ENCODE assay signal across 8 cellular contexts in genomic region chr1:165914136-165914798, GRCh38.
DNase-seq lines count a peak whose midpoint lies in the region; ATAC-seq, FAIRE-seq and TF ChIP-seq lines count a peak whose summit lies in the region.

No MANE protein-coding gene starts in this region.

- peak; percentile 81 for ATAC-seq in GM18505 (IDR thresholded peaks at IDR 0.05; ENCODE audit: unreplicated experiment)
- peak; percentile 81 for ATAC-seq in HG02973 (IDR thresholded peaks at IDR 0.05; ENCODE audit: unreplicated experiment)

- peak; percentile 99 for FAIRE-seq in TTC549 (lab: Jason Lieb, UNC)

- no peak overlapping the region for H3K4me3 ChIP-seq in AG04449 (ENCODE audit: low read depth, low read length)

- TF ChIP-seq CTCF in AG04449 (IDR thresholded peaks at IDR 0.05; ENCODE audit: insufficient read depth, low read length, missing control alignments), result peak; percentile 80

- CTCF ChIA-PET in AG04449 (lab: Yijun Ruan, JAX), result interaction anchor here (0.6 to 9.0 kb wide), 45 partner anchors 10 to 522 kb away, joined by 3 to 131 read pairs (median 6); partner anchors contain the start of gene TMCO1

- no peak for TF ChIP-seq POLR2A in GM18505 (IDR thresholded peaks at IDR 0.05; ENCODE audit: borderline replicate concordance, extremely low read depth, insufficient read depth, insufficient read length)

- POLR2A ChIA-PET in AG04449 (lab: Yijun Ruan, JAX), result no interaction called here

- DNase-seq in AG04449 (ENCODE audit: low read depth, low spot score) (no peak), NCI-H2029 treated with DMSO at 0.1 percent for 48 hours (lab: John Stamatoyannopoulos, UW) (peak; percentile 19), brain pericyte (ENCODE audit: low read depth, low spot score) (peak; percentile 47), iris pigment epithelial cell (ENCODE audit: low read depth) (peak; percentile 86)
- DNase-seq in stimulated activated CD4-positive, alpha-beta T cell treated with anti-CD3 and anti-CD28 coated beads, Interleukin-1b, Interleukin-23, amount 100 ng/mL, for 4 hours (ENCODE audit: low read depth in 2 of 2), result peak; percentile 21 to 58
